In genomic region chr11:96095884-96096301, GRCh38 we compare ENCODE assay signal across 16 cellular contexts.
DNase-seq lines count a peak whose midpoint lies in the region; ATAC-seq, FAIRE-seq and TF ChIP-seq lines count a peak whose summit lies in the region.
"Had no signal": no experiment of that assay in that cellular context is flagged by ENCODE, and none has a peak within 500 bp of the region (broad histone marks: within the 10 kb centered on the region; RNA-seq: fewer than 3 reads in every experiment).

No MANE protein-coding gene starts in this region.

- no peak overlapping the region for H3K4me3 Mint-ChIP-seq in activated naive CD8-positive, alpha-beta T cell
- H3K4me3 Mint-ChIP-seq in activated naive CD8-positive, alpha-beta T cell treated with anti-CD3 and anti-CD28 coated beads, Interleukin-2, amount 50 U/mL, for 24 hours, result no peak overlapping the region
- H3K4me3 Mint-ChIP-seq: neural crest cell had no signal

- H3K9me3 Mint-ChIP-seq in activated naive CD8-positive, alpha-beta T cell (ENCODE audit: low read depth), result no peaks in the 10 kb centered on the region
- H3K9me3 Mint-ChIP-seq in activated naive CD8-positive, alpha-beta T cell treated with anti-CD3 and anti-CD28 coated beads, Interleukin-2, amount 50 U/mL, for 24 hours, result no peaks in the 10 kb centered on the region
- H3K9me3 Mint-ChIP-seq: neural crest cell had no signal

- H3K27ac Mint-ChIP-seq in activated naive CD8-positive, alpha-beta T cell, result peak overlapping the region; percentile 83
- no peak overlapping the region for H3K27ac Mint-ChIP-seq in activated naive CD8-positive, alpha-beta T cell treated with anti-CD3 and anti-CD28 coated beads, Interleukin-2, amount 50 U/mL, for 24 hours

- no peak for ATAC-seq in activated naive CD8-positive, alpha-beta T cell treated with anti-CD3 and anti-CD28 coated beads, Interleukin-2, amount 50 U/mL, for 24 hours
- ATAC-seq in HG03280 (IDR thresholded peaks at IDR 0.05; ENCODE audit: unreplicated experiment), result no peak
- no peak for ATAC-seq in GM18867 (IDR thresholded peaks at IDR 0.05; ENCODE audit: unreplicated experiment)

- TF ChIP-seq CTCF in bronchial epithelial cell (IDR thresholded peaks at IDR 0.05; ENCODE audit: insufficient read depth, low read length, severe bottlenecking), result no peak

- peaks cover 3% of the 10 kb centered on the region for H3K36me3 ChIP-seq in bronchial epithelial cell (ENCODE audit: control insufficient read depth, insufficient read depth, low read length)
- H3K36me3 ChIP-seq: MG63 had no signal

- no peak for FAIRE-seq in bronchial epithelial cell (lab: Jason Lieb, UNC)
- FAIRE-seq: frontal cortex had no signal

- no peaks in the 10 kb centered on the region for H3K27me3 ChIP-seq in bronchial epithelial cell (ENCODE audit: control insufficient read depth, insufficient read depth, low read length)
- H3K27me3 ChIP-seq: MG63 had no signal

- H3K4me3 ChIP-seq in bronchial epithelial cell (ENCODE audit: low read depth, low read length), result no peak overlapping the region
- H3K4me3 ChIP-seq: MG63, skin epidermis, thoracic aorta had no signal

- H3K27me3 Mint-ChIP-seq in activated naive CD8-positive, alpha-beta T cell, result no peaks in the 10 kb centered on the region
- H3K27me3 Mint-ChIP-seq in activated naive CD8-positive, alpha-beta T cell treated with anti-CD3 and anti-CD28 coated beads, Interleukin-2, amount 50 U/mL, for 24 hours, result no peaks in the 10 kb centered on the region

- H3K4me1 Mint-ChIP-seq in activated naive CD8-positive, alpha-beta T cell (ENCODE audit: low read depth), result peaks cover 83% of the 10 kb centered on the region
- peaks cover 61% of the 10 kb centered on the region for H3K4me1 Mint-ChIP-seq in activated naive CD8-positive, alpha-beta T cell treated with anti-CD3 and anti-CD28 coated beads, Interleukin-2, amount 50 U/mL, for 24 hours

- H3K36me3 Mint-ChIP-seq in activated naive CD8-positive, alpha-beta T cell, result peaks cover 17% of the 10 kb centered on the region
- peaks cover 21% of the 10 kb centered on the region for H3K36me3 Mint-ChIP-seq in activated naive CD8-positive, alpha-beta T cell treated with anti-CD3 and anti-CD28 coated beads, Interleukin-2, amount 50 U/mL, for 24 hours (ENCODE audit: low read depth)

- no peak for DNase-seq in activated naive CD8-positive, alpha-beta T cell treated with anti-CD3 and anti-CD28 coated beads, Interleukin-2, amount 50 U/mL, for 24 hours
- DNase-seq in bronchial epithelial cell (ENCODE audit: low read depth) (peak; percentile 85), mucosa of gallbladder (ENCODE audit: low spot score) (peak; percentile 54), GOT3 (lab: John Stamatoyannopoulos, UW) (no peak), COLO829 (ENCODE audit: low spot score) (no peak)
- DNase-seq: activated CD4-positive, alpha-beta T cell treated with anti-CD3 and anti-CD28 coated beads for 1 hour; effector CD4-positive, alpha-beta T cell; MG63; NCI-H2227 treated with DMSO at 0.1 percent for 48 hours had no signal

Comparison
In these comparisons a context has a peak if more than half of its experiments do, and no peak if none do; other contexts are left out.
1. DNase-seq: peak in bronchial epithelial cell (single experiment) and mucosa of gallbladder (single experiment); none in activated naive CD8-positive, alpha-beta T cell treated with anti-CD3 and anti-CD28 coated beads, Interleukin-2, amount 50 U/mL, for 24 hours (single experiment), GOT3 (single experiment) and COLO829 (single experiment).